Comparison of ENCODE assay signal across 18 cellular contexts in the genomic region with DNA sequence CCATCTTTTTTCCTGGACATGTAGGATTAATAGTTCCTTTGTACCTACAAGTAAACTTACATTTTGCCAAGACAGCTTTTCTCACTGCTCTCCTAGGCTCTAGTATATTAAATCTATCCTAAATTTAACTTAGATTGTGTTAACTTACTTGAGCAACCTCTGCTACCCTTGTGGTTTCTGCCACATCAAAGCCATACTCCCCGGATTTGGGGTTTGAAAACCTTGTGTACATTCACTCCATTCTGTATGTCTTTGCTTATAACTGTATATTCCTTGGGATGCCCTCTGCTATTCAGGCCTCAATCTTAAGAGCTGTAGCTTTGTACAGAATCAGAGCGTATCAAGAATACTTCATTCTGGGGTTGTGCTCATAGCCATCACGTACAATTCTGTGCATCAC.
A peak's percentile ranks its signal among the peaks of the same experiment; 100 is the strongest.
DNase-seq lines count a peak whose midpoint lies in the region; ATAC-seq and TF ChIP-seq lines count a peak whose summit lies in the region.
"Had no signal": no experiment of that assay in that cellular context is flagged by ENCODE, and none has a peak within 500 bp of the region (broad histone marks: within the 10 kb centered on the region; RNA-seq: fewer than 3 reads in every experiment).

No MANE protein-coding gene starts in this region.

- peak; percentile 63 for DNase-seq in activated CD8-positive, alpha-beta memory T cell treated with anti-CD3 and anti-CD28 coated beads, Interleukin-2, amount 10 ng/mL, durations not matched to agents 7 days and 5 days
- no peak for DNase-seq in activated CD8-positive, alpha-beta memory T cell treated with anti-CD3 and anti-CD28 coated beads, Interleukin-2, amount 50 U/mL, for 48 hours
- DNase-seq in Jurkat, Clone E6-1 (ENCODE audit: low read depth, low spot score), result peak; percentile 97
- DNase-seq in activated CD4-positive, alpha-beta memory T cell treated with anti-CD3 and anti-CD28 coated beads for 36 hours, result peak; percentile 49
- peak; percentile 20 to 39 (median 31) for DNase-seq in effector memory CD4-positive, alpha-beta T cell
- no peak for DNase-seq in Calu3
- DNase-seq: amniotic stem cell, caudate nucleus, EL, heart left ventricle, mammary epithelial cell, NCI-H1105 treated with DMSO at 0.1 percent for 48 hours, nephron progenitor cell, SJCRH30 had no signal

- no peak overlapping the region for H3K4me3 Mint-ChIP-seq in activated CD8-positive, alpha-beta memory T cell treated with anti-CD3 and anti-CD28 coated beads, Interleukin-2, amount 10 ng/mL, durations not matched to agents 7 days and 5 days
- H3K4me3 Mint-ChIP-seq in activated CD4-positive, alpha-beta memory T cell treated with anti-CD3 and anti-CD28 coated beads for 36 hours, result no peak overlapping the region
- no peak overlapping the region for H3K4me3 Mint-ChIP-seq in Calu3 (ENCODE audit: low read depth, unreplicated experiment)
- H3K4me3 Mint-ChIP-seq: CD14-positive monocyte, nephron progenitor cell had no signal

- no peaks in the 10 kb centered on the region for H3K27me3 ChIP-seq in effector memory CD4-positive, alpha-beta T cell (replicated peaks; ENCODE audit: control insufficient read depth, insufficient read depth, low read length, poor library complexity, severe bottlenecking)
- H3K27me3 ChIP-seq: heart left ventricle, SJCRH30 had no signal

- H3K27ac Mint-ChIP-seq in activated CD8-positive, alpha-beta memory T cell treated with anti-CD3 and anti-CD28 coated beads, Interleukin-2, amount 10 ng/mL, durations not matched to agents 7 days and 5 days, result no peak overlapping the region
- H3K27ac Mint-ChIP-seq in activated CD4-positive, alpha-beta memory T cell treated with anti-CD3 and anti-CD28 coated beads for 36 hours, result no peak overlapping the region
- no peak overlapping the region for H3K27ac Mint-ChIP-seq in Calu3 (ENCODE audit: unreplicated experiment)
- H3K27ac Mint-ChIP-seq: CD14-positive monocyte had no signal

- H3K36me3 Mint-ChIP-seq in activated CD8-positive, alpha-beta memory T cell treated with anti-CD3 and anti-CD28 coated beads, Interleukin-2, amount 10 ng/mL, durations not matched to agents 7 days and 5 days, result peaks cover 10% of the 10 kb centered on the region
- peaks cover 5% of the 10 kb centered on the region for H3K36me3 Mint-ChIP-seq in activated CD4-positive, alpha-beta memory T cell treated with anti-CD3 and anti-CD28 coated beads for 36 hours
- H3K36me3 Mint-ChIP-seq in Calu3 (ENCODE audit: insufficient read depth, unreplicated experiment), result peaks cover 8% of the 10 kb centered on the region

- POLR2A ChIA-PET in activated CD4-positive, alpha-beta memory T cell treated with anti-CD3 and anti-CD28 coated beads for 36 hours (lab: Charles Lee), result interaction anchor here (0.6 kb wide), 1 partner anchor 652 kb away, joined by 3 read pairs; no protein-coding TSS in a partner anchor

- no peak overlapping the region; the same call in none of the 2 replicates for H3K4me3 ChIP-seq in Jurkat, Clone E6-1 (ENCODE audit: low read length)
- H3K4me3 ChIP-seq in effector memory CD4-positive, alpha-beta T cell (ENCODE audit: insufficient read depth, low read depth, low read length, poor library complexity, severe bottlenecking), result no peak overlapping the region
- H3K4me3 ChIP-seq: heart left ventricle, SJCRH30 had no signal

- H3K9me3 Mint-ChIP-seq in activated CD8-positive, alpha-beta memory T cell treated with anti-CD3 and anti-CD28 coated beads, Interleukin-2, amount 10 ng/mL, durations not matched to agents 7 days and 5 days (ENCODE audit: low read depth), result peaks cover 3% of the 10 kb centered on the region
- peaks cover 4% of the 10 kb centered on the region for H3K9me3 Mint-ChIP-seq in activated CD4-positive, alpha-beta memory T cell treated with anti-CD3 and anti-CD28 coated beads for 36 hours
- H3K9me3 Mint-ChIP-seq in Calu3 (ENCODE audit: low read depth, unreplicated experiment), result no peaks in the 10 kb centered on the region

- no peaks in the 10 kb centered on the region for H3K36me3 ChIP-seq in effector memory CD4-positive, alpha-beta T cell (ENCODE audit: control insufficient read depth, insufficient read depth, low read length)
- H3K36me3 ChIP-seq: heart left ventricle had no signal

- intact Hi-C loops in activated CD4-positive, alpha-beta memory T cell treated with anti-CD3 and anti-CD28 coated beads for 36 hours (cut with micrococcal nuclease), result no loop called here
- intact Hi-C loops in Calu3 (cut with micrococcal nuclease; ENCODE audit: unreplicated experiment), result loop anchor here (5.0 kb wide), 1 partner anchor 57 kb away; no protein-coding TSS in a partner anchor

- no peak for TF ChIP-seq CTCF in Calu3 (IDR thresholded peaks at IDR 0.05; ENCODE audit: unreplicated experiment)

- CTCF ChIA-PET in activated CD8-positive, alpha-beta memory T cell treated with anti-CD3 and anti-CD28 coated beads, Interleukin-2, amount 10 ng/mL, durations not matched to agents 7 days and 5 days (lab: Charles Lee), result interaction anchor here (1.8 to 2.3 kb wide), 2 partner anchors 16 to 222 kb away, joined by 5 to 14 read pairs; no protein-coding TSS in a partner anchor
- CTCF ChIA-PET in activated CD4-positive, alpha-beta memory T cell treated with anti-CD3 and anti-CD28 coated beads for 36 hours (lab: Charles Lee), result interaction anchor here (0.9 to 1.8 kb wide), 3 partner anchors 16 to 221 kb away, joined by 3 to 7 read pairs (median 5); no protein-coding TSS in a partner anchor
- CTCF ChIA-PET in Calu3 (lab: Charles Lee), result interaction anchor here (0.5 kb wide), 1 partner anchor 12 kb away, joined by 4 read pairs; no protein-coding TSS in a partner anchor

- no peaks in the 10 kb centered on the region for H3K9me3 ChIP-seq in effector memory CD4-positive, alpha-beta T cell (ENCODE audit: control insufficient read depth, low read length)
- H3K9me3 ChIP-seq: heart left ventricle, SJCRH30 had no signal

- H3K4me1 Mint-ChIP-seq in activated CD8-positive, alpha-beta memory T cell treated with anti-CD3 and anti-CD28 coated beads, Interleukin-2, amount 10 ng/mL, durations not matched to agents 7 days and 5 days, result peaks cover 23% of the 10 kb centered on the region
- H3K4me1 Mint-ChIP-seq in activated CD4-positive, alpha-beta memory T cell treated with anti-CD3 and anti-CD28 coated beads for 36 hours (ENCODE audit: low read depth), result peaks cover 37% of the 10 kb centered on the region
- no peaks in the 10 kb centered on the region for H3K4me1 Mint-ChIP-seq in Calu3 (ENCODE audit: low read depth, unreplicated experiment)
- H3K4me1 Mint-ChIP-seq: nephron progenitor cell had no signal

- no peak overlapping the region for H3K27ac ChIP-seq in effector memory CD4-positive, alpha-beta T cell (ENCODE audit: insufficient read depth, low read length, poor library complexity, severe bottlenecking)
- H3K27ac ChIP-seq: heart left ventricle, KMS-11, SJCRH30 had no signal

- H3K27me3 Mint-ChIP-seq in activated CD8-positive, alpha-beta memory T cell treated with anti-CD3 and anti-CD28 coated beads, Interleukin-2, amount 10 ng/mL, durations not matched to agents 7 days and 5 days, result no peaks in the 10 kb centered on the region
- no peaks in the 10 kb centered on the region for H3K27me3 Mint-ChIP-seq in activated CD4-positive, alpha-beta memory T cell treated with anti-CD3 and anti-CD28 coated beads for 36 hours
- no peaks in the 10 kb centered on the region for H3K27me3 Mint-ChIP-seq in Calu3 (ENCODE audit: unreplicated experiment)

- ATAC-seq in activated CD8-positive, alpha-beta memory T cell treated with anti-CD3 and anti-CD28 coated beads, Interleukin-2, amount 10 ng/mL, durations not matched to agents 7 days and 5 days, result peak; percentile 51
- ATAC-seq in GM18867 (IDR thresholded peaks at IDR 0.05; ENCODE audit: unreplicated experiment), result no peak
- ATAC-seq in GM18511 (IDR thresholded peaks at IDR 0.05; ENCODE audit: unreplicated experiment), result no peak
- ATAC-seq: heart left ventricle had no signal

- peaks cover 11% of the 10 kb centered on the region for H3K4me1 ChIP-seq in effector memory CD4-positive, alpha-beta T cell (ENCODE audit: control insufficient read depth, insufficient read depth, low read length, poor library complexity, severe bottlenecking)

- BruUV-seq in Calu3 (replicated peaks; lab: Mats Ljungman, UMichigan), result no TSS peak

Comparison
In these comparisons a context has a peak if more than half of its experiments do, and no peak if none do; other contexts are left out.
1. DNase-seq: peak in activated CD8-positive, alpha-beta memory T cell treated with anti-CD3 and anti-CD28 coated beads, Interleukin-2, amount 10 ng/mL, durations not matched to agents 7 days and 5 days (single experiment), Jurkat, Clone E6-1 (single experiment), activated CD4-positive, alpha-beta memory T cell treated with anti-CD3 and anti-CD28 coated beads for 36 hours (single experiment) and effector memory CD4-positive, alpha-beta T cell (3 of 3); none in activated CD8-positive, alpha-beta memory T cell treated with anti-CD3 and anti-CD28 coated beads, Interleukin-2, amount 50 U/mL, for 48 hours (single experiment) and Calu3 (single experiment).